In genomic region chr6:30829016-30829415, GRCh38 we compare ENCODE assay signal across 1 cellular context.
A peak's percentile ranks its signal among the peaks of the same experiment; 100 is the strongest.
TF ChIP-seq lines count a peak whose summit lies in the region.

No MANE protein-coding gene starts in this region.

TF ChIP-seq in HepG2, 621 proteins besides CTCF, POLR2A, EP300 and RAD21 (continued from another document):
- TF ChIP-seq ZBTB25 (CRISPR knock-in tag; IDR thresholded peaks at IDR 0.05) = no peak
- no peak for TF ChIP-seq TFE3 (CRISPR knock-in tag; IDR thresholded peaks at IDR 0.05)
- TF ChIP-seq FOXK1 (CRISPR knock-in tag; IDR thresholded peaks at IDR 0.05; ENCODE audit: borderline replicate concordance, low read depth) = no peak
- TF ChIP-seq ZNF44 (CRISPR knock-in tag; IDR thresholded peaks at IDR 0.05) = no peak
- TF ChIP-seq ZBTB4 (CRISPR knock-in tag; IDR thresholded peaks at IDR 0.05; ENCODE audit: borderline replicate concordance) = 0 out of 2 replicates have a peak, but pooled peaks have one; percentile 20
- no peak for TF ChIP-seq ZNF207 (IDR thresholded peaks at IDR 0.05; ENCODE audit: borderline replicate concordance)
- no peak for TF ChIP-seq TAF15 (IDR thresholded peaks at IDR 0.05; ENCODE audit: low read depth, low read length, poor library complexity, severe bottlenecking)
